ENCODE assay signal across 10 cellular contexts in the genomic region with DNA sequence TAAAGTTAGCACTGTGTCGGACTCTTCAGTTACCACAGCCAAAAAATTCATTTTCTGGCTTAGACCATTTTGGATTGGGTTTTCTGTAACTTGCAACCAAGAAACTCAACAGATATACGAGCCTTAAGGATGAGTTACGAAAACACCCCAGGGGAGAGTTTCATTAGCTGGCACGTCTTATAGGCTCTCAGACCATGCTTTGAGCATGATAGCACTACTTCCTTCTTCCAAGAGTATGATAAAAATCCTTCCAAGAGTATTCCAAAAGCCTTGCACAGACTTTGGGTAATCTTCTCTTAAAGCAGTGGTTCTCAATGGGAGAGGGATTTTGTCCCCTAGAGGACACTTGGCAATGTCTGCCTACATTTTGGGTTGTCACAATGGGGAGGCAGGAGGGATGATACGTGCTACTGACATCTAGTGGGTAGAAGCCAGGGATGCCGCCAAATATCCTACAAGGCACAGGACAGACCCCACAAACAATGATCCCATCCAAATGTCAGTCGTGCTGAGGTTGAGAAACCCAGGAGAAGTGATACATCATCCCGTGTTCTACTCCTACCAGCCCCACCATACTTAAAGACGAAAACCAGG.
DNase-seq lines count a peak whose midpoint lies in the region; ATAC-seq, FAIRE-seq and TF ChIP-seq lines count a peak whose summit lies in the region.
"Had no signal": no experiment of that assay in that cellular context is flagged by ENCODE, and none has a peak within 500 bp of the region (broad histone marks: within the 10 kb centered on the region; RNA-seq: fewer than 3 reads in every experiment).

No MANE protein-coding gene starts in this region.

- DNase-seq in M059J (ENCODE audit: low read depth): peak; percentile 21
- DNase-seq in bronchial epithelial cell (ENCODE audit: low read depth): peak; percentile 16
- DNase-seq in nephron progenitor cell: peak; percentile 26
- no peak for DNase-seq in ascending aorta (ENCODE audit: low spot score in 2 of 2)
- no peak for DNase-seq in mucosa of gallbladder (ENCODE audit: low spot score)
- DNase-seq: activated T-cell treated with anti-CD3 and anti-CD28 coated beads for 4 hours, NCI-H1436 had no signal

- peak; percentile 25; the same call in 1 of the 3 replicates for TF ChIP-seq CTCF in GM12872 (IDR thresholded peaks at IDR 0.05; ENCODE audit: insufficient read depth, low read depth, low read length)
- TF ChIP-seq CTCF in bronchial epithelial cell (IDR thresholded peaks at IDR 0.05; ENCODE audit: insufficient read depth, low read length, severe bottlenecking): peak; percentile 27
- peak; percentile 45 for TF ChIP-seq CTCF in nephron progenitor cell (IDR thresholded peaks at IDR 0.05)
- TF ChIP-seq CTCF in ascending aorta (IDR thresholded peaks at IDR 0.05): no peak

- no peaks in the 10 kb centered on the region for H3K9me3 ChIP-seq in ascending aorta

- H3K27ac Mint-ChIP-seq in nephron progenitor cell: no peak overlapping the region

- intact Hi-C loops in ascending aorta (cut with DNase I): no loop called here

- H3K4me1 Mint-ChIP-seq in nephron progenitor cell: peaks cover 46% of the 10 kb centered on the region

- H3K4me3 ChIP-seq in bronchial epithelial cell (ENCODE audit: low read depth, low read length) (no peak overlapping the region), ascending aorta (no peak overlapping the region)

- no peak overlapping the region for H3K4me3 Mint-ChIP-seq in nephron progenitor cell

- H3K27me3 ChIP-seq in bronchial epithelial cell (ENCODE audit: control insufficient read depth, insufficient read depth, low read length) (no peaks in the 10 kb centered on the region), ascending aorta (no peaks in the 10 kb centered on the region)

- no peaks in the 10 kb centered on the region for H3K9me3 Mint-ChIP-seq in nephron progenitor cell

- H3K36me3 Mint-ChIP-seq in nephron progenitor cell (ENCODE audit: low read depth): peaks cover 17% of the 10 kb centered on the region

- no peak for ATAC-seq in GM18909 (IDR thresholded peaks at IDR 0.05; ENCODE audit: poor library complexity, unreplicated experiment)

- peaks cover 0 to 3% of the 10 kb centered on the region in 2 donors for H3K4me1 ChIP-seq in ascending aorta

- H3K36me3 ChIP-seq in bronchial epithelial cell (ENCODE audit: control insufficient read depth, insufficient read depth, low read length) (no peaks in the 10 kb centered on the region), ascending aorta (no peaks in the 10 kb centered on the region)

- peaks cover 5% of the 10 kb centered on the region for H3K27me3 Mint-ChIP-seq in nephron progenitor cell (ENCODE audit: low read depth, poor library complexity)

- H3K27ac ChIP-seq in ascending aorta: no peak overlapping the region

- FAIRE-seq in bronchial epithelial cell (lab: Jason Lieb, UNC): peak; percentile 79
- FAIRE-seq: frontal cortex had no signal

Comparison
In these comparisons a context has a peak if more than half of its experiments do, and no peak if none do; other contexts are left out.
1. CTCF ChIP-seq: peak in GM12872 (single experiment), bronchial epithelial cell (single experiment) and nephron progenitor cell (single experiment); none in ascending aorta (0 of 3).
2. DNase-seq: peak in M059J (single experiment), bronchial epithelial cell (single experiment) and nephron progenitor cell (single experiment); none in ascending aorta (0 of 2) and mucosa of gallbladder (single experiment).